Comparison of ENCODE assay signal across 18 cellular contexts in genomic region chrX:145003443-145003842, GRCh38.
A peak's percentile ranks its signal among the peaks of the same experiment; 100 is the strongest.
DNase-seq lines count a peak whose midpoint lies in the region; FAIRE-seq and TF ChIP-seq lines count a peak whose summit lies in the region.
"Had no signal": no experiment of that assay in that cellular context is flagged by ENCODE, and none has a peak within 500 bp of the region (broad histone marks: within the 10 kb centered on the region; RNA-seq: fewer than 3 reads in every experiment).

No MANE protein-coding gene starts in this region.

- H3K9ac ChIP-seq in HUES48 (ENCODE audit: low read depth, low read length) (no peak overlapping the region), keratinocyte (ENCODE audit: control insufficient read depth, extremely low read depth, insufficient read depth, low read length) (no peak overlapping the region)

- DNase-seq in A172 (ENCODE audit: low spot score), result peak; percentile 55
- DNase-seq in brain microvascular endothelial cell, result no peak
- no peak for DNase-seq in keratinocyte (ENCODE audit: low read depth, low spot score)
- DNase-seq in NCI-H446 treated with DMSO at 0.1 percent for 48 hours (lab: John Stamatoyannopoulos, UW), result no peak
- no peak for DNase-seq in inferior parietal cortex (ENCODE audit: extremely low spot score)
- no peak for DNase-seq in HuH-7 (ENCODE audit: low spot score)
- no peak for DNase-seq in Kasumi-1 (lab: John Stamatoyannopoulos, UW)
- DNase-seq: 8988T; C1 segment of cervical spinal cord; Calu3; CD4-positive, alpha-beta T cell; DMS 273 treated with DMSO at 0.1 percent for 48 hours had no signal

- H2AFZ ChIP-seq in keratinocyte (ENCODE audit: control insufficient read depth, low read length), result no peak overlapping the region

- FAIRE-seq in keratinocyte (lab: Jason Lieb, UNC), result peak; percentile 17
- FAIRE-seq: G401.6, GM12891, H1 had no signal

- peak overlapping the region; percentile 59 for H3K27ac ChIP-seq in HUES48 (ENCODE audit: low read depth, low read length)
- H3K27ac ChIP-seq in brain microvascular endothelial cell, result peak overlapping the region; percentile 35
- peak overlapping the region; percentile 47 for H3K27ac ChIP-seq in keratinocyte (ENCODE audit: control insufficient read depth, insufficient read depth, low read length)
- H3K27ac ChIP-seq: HL-60 had no signal

- no peaks in the 10 kb centered on the region for H4K20me1 ChIP-seq in keratinocyte (ENCODE audit: control insufficient read depth, extremely low read depth, insufficient read depth, low read length)

- H3K4me3 ChIP-seq in HUES48 (ENCODE audit: low read depth, low read length) (no peak overlapping the region), brain microvascular endothelial cell (ENCODE audit: low read depth, low read length) (no peak overlapping the region), keratinocyte (ENCODE audit: control insufficient read depth in 2 of 3, extremely low read depth in 1 of 3, insufficient read depth in 2 of 3, low read depth in 1 of 3, low read length in 3 of 3) (no peak overlapping the region)
- H3K4me3 ChIP-seq: HAP-1 had no signal

- H3K4me2 ChIP-seq in keratinocyte (ENCODE audit: control insufficient read depth, extremely low read depth, insufficient read depth, low read depth, low read length), result no peak overlapping the region

- in situ Hi-C loops in brain microvascular endothelial cell (cut with HindIII; ENCODE audit: low pct_ligation_motif_present, low sequenced_read_pairs), result no loop called here

- H3K4me1 ChIP-seq in HUES48 (ENCODE audit: control insufficient read depth, insufficient read depth, low read length) (no peaks in the 10 kb centered on the region), keratinocyte (ENCODE audit: control insufficient read depth, extremely low read depth, insufficient read depth, low read length) (peaks cover 7% of the 10 kb centered on the region)
- H3K4me1 ChIP-seq: HAP-1 had no signal

- dilution Hi-C loops in keratinocyte (cut with MboI; ENCODE audit: extremely low pct_ligation_motif_present, low sequenced_read_pairs), result no loop called here

- no peaks in the 10 kb centered on the region for H3K9me1 ChIP-seq in keratinocyte (ENCODE audit: control insufficient read depth, extremely low read depth, insufficient read depth, low read length)

- no peaks in the 10 kb centered on the region for H3K79me2 ChIP-seq in keratinocyte (ENCODE audit: control insufficient read depth, insufficient read depth, low read length)

- TF ChIP-seq CTCF in brain microvascular endothelial cell (IDR thresholded peaks at IDR 0.05; ENCODE audit: low read depth, low read length, missing control alignments) (no peak), keratinocyte (optimal IDR thresholded peaks at IDR 0.05 in 1 of 3, IDR thresholded peaks at IDR 0.05 in 1 of 3, conservative IDR thresholded peaks at IDR 0.05 in 1 of 3; ENCODE audit: extremely low read depth in 1 of 3, insufficient read depth in 2 of 3, low read length in 3 of 3) (no peak)

- H3K27me3 ChIP-seq in HUES48 (ENCODE audit: control insufficient read depth, insufficient read depth, low read length) (no peaks in the 10 kb centered on the region), brain microvascular endothelial cell (replicated peaks) (no peaks in the 10 kb centered on the region), keratinocyte (ENCODE audit: control insufficient read depth, extremely low read depth, insufficient read depth, low read length) (no peaks in the 10 kb centered on the region)

- peaks cover 24% of the 10 kb centered on the region for H3K9me3 ChIP-seq in HUES48 (ENCODE audit: control insufficient read depth, insufficient read depth, low read length)
- H3K9me3 ChIP-seq in keratinocyte (ENCODE audit: control insufficient read depth, low read depth, low read length), result no peaks in the 10 kb centered on the region
- H3K9me3 ChIP-seq: HAP-1 had no signal

- H3K36me3 ChIP-seq in HUES48 (ENCODE audit: control insufficient read depth, insufficient read depth, low read length) (no peaks in the 10 kb centered on the region), brain microvascular endothelial cell (replicated peaks) (no peaks in the 10 kb centered on the region), keratinocyte (ENCODE audit: control insufficient read depth in 2 of 2, extremely low read depth in 1 of 2, insufficient read depth in 2 of 2, low read length in 2 of 2) (no peaks in the 10 kb centered on the region)
- H3K36me3 ChIP-seq: HAP-1 had no signal
